ENCODE assay signal across 13 cellular contexts in the genomic region with DNA sequence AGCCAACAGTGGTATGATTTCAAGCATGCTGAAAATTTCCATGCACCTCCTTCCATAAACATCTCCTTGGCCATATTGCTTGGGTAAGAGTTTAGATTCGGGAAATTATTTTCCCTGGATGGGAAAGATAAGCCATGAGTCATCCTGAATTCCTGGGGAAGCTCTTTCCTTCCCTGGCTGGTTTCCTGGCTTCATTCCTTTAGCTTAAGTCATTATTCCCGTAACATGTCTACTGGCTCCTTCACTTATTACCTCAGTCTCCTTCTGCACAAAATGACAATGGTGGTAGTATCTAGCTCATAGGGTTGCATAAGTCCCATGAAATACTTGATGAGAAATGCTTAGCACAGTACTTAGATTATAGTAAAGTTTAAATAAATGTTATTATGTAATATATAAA. TPM values are rescaled to one million over a fixed set of nuclear protein-coding genes. Genes with fewer than 3 reads are reported as not detected.
A peak's percentile ranks its signal among the peaks of the same experiment; 100 is the strongest.
DNase-seq lines count a peak whose midpoint lies in the region; ATAC-seq and TF ChIP-seq lines count a peak whose summit lies in the region.
"Had no signal": no experiment of that assay in that cellular context is flagged by ENCODE, and none has a peak within 500 bp of the region (broad histone marks: within the 10 kb centered on the region; RNA-seq: fewer than 3 reads in every experiment).

No MANE protein-coding gene starts in this region.

- no peak for TF ChIP-seq EP300 in stomach (IDR thresholded peaks at IDR 0.05)

- DNase-seq in AG20443 (ENCODE audit: low spot score): peak; percentile 83
- DNase-seq in LoVo (ENCODE audit: low spot score): peak; percentile 52
- peak; percentile 97 for DNase-seq in dermis blood vessel endothelial cell
- DNase-seq in mesendoderm: peak; percentile 89
- DNase-seq in activated T-cell treated with anti-CD3 and anti-CD28 coated beads for 4 hours: no peak
- DNase-seq in NCI-H2227 (lab: John Stamatoyannopoulos, UW; ENCODE audit: unreplicated experiment): no peak
- DNase-seq in stomach: no peak
- DNase-seq: activated CD4-positive, alpha-beta T cell treated with anti-CD3 and anti-CD28 coated beads, Interleukin-2, amount 50 U/mL, for 48 hours; NCI-H1092; spleen; stimulated activated naive CD8-positive, alpha-beta T cell treated with anti-CD3 and anti-CD28 coated beads, Interleukin-15, amount 100 ng/mL, for 72 hours had no signal

- intact Hi-C loops in stomach (cut with DNase I; ENCODE audit: low total_unique reads): no loop called here

- H3K18ac ChIP-seq in mesendoderm (ENCODE audit: low read length): no peak overlapping the region

- H2BK15ac ChIP-seq in mesendoderm (replicated peaks; ENCODE audit: low read depth): no peak overlapping the region

- no peak for ATAC-seq in GM21576 (IDR thresholded peaks at IDR 0.05; ENCODE audit: unreplicated experiment)
- ATAC-seq: stimulated activated naive CD8-positive, alpha-beta T cell treated with anti-CD3 and anti-CD28 coated beads, Interleukin-15, amount 100 ng/mL, for 72 hours had no signal

- no peaks in the 10 kb centered on the region for H3K36me3 ChIP-seq in mesendoderm (ENCODE audit: control insufficient read depth, insufficient read depth, low read length)
- H3K36me3 ChIP-seq in stomach: no peaks in the 10 kb centered on the region
- H3K36me3 ChIP-seq: ascending aorta, spleen had no signal

- H3K9me3 ChIP-seq in stomach: peaks cover 0 to 3% (median 0%) of the 10 kb centered on the region in 4 donors
- H3K9me3 ChIP-seq: ascending aorta had no signal

- H3K23ac ChIP-seq in mesendoderm (ENCODE audit: low read length): no peak overlapping the region

- H4K5ac ChIP-seq in mesendoderm (ENCODE audit: low read length): no peak overlapping the region

- no peak overlapping the region for H4K8ac ChIP-seq in mesendoderm (ENCODE audit: low read depth, low read length)

- TF ChIP-seq CTCF in stomach (IDR thresholded peaks at IDR 0.05): no peak

- no peak overlapping the region for H3K56ac ChIP-seq in mesendoderm (ENCODE audit: low read length)

- WGBS in mesendoderm (ENCODE audit: extremely low coverage, insufficient coverage, low lambda C conversion rate): no CpG with 5 or more reads among the region's 2 CpGs
- 26 to 54% (median 46%) methylated on average over 2 of the region's 2 CpGs for WGBS in stomach, 5 donors

- H3K4me2 ChIP-seq in mesendoderm (ENCODE audit: low read length): no peak overlapping the region

- H3K79me1 ChIP-seq in mesendoderm (ENCODE audit: low read length): no peaks in the 10 kb centered on the region

- H2AK5ac ChIP-seq in mesendoderm (ENCODE audit: low read length): no peak overlapping the region

- no peak for TF ChIP-seq POLR2A in stomach (IDR thresholded peaks at IDR 0.05)

- no peaks in the 10 kb centered on the region for H3K79me2 ChIP-seq in mesendoderm (ENCODE audit: control insufficient read depth, insufficient read depth, low read length)

- no peak overlapping the region for H2BK120ac ChIP-seq in mesendoderm (ENCODE audit: low read depth, low read length)

- no peak overlapping the region for H2BK5ac ChIP-seq in mesendoderm (ENCODE audit: low read length)

- no peaks in the 10 kb centered on the region for H3K27me3 ChIP-seq in mesendoderm (ENCODE audit: insufficient read depth, low read length, poor library complexity)
- no peaks in the 10 kb centered on the region for H3K27me3 ChIP-seq in stomach
- H3K27me3 ChIP-seq: ascending aorta, spleen had no signal

- no peak overlapping the region for H3K4ac ChIP-seq in mesendoderm (ENCODE audit: low read depth, low read length)

- H3K4me3 ChIP-seq in mesendoderm (ENCODE audit: low read length) (no peak overlapping the region), stomach (no peak overlapping the region)
- H3K4me3 ChIP-seq: ascending aorta, spleen had no signal

- H3K9ac ChIP-seq in mesendoderm (ENCODE audit: low read length): no peak overlapping the region

- H3K27ac ChIP-seq in mesendoderm (ENCODE audit: low read depth, low read length) (no peak overlapping the region), stomach (no peak overlapping the region)
- H3K27ac ChIP-seq: ascending aorta, spleen had no signal

- H3K4me1 ChIP-seq in mesendoderm (ENCODE audit: control insufficient read depth, low read depth, low read length) (no peaks in the 10 kb centered on the region), stomach (no peaks in the 10 kb centered on the region)
- H3K4me1 ChIP-seq: ascending aorta, spleen had no signal

RNA-seq across cellular contexts. Expression of gene TINAG, which starts 27.6 kb away (rescaled TPM):
- not detected in 2 replicates for total RNA-seq in dermis blood vessel endothelial cell
- polyA plus RNA-seq in mesendoderm (2013, experiment 1 of 2): not detected
- polyA plus RNA-seq in mesendoderm (2013, experiment 2 of 2): not detected
- total RNA-seq in stomach: 1 to 10 TPM in 2 of 5 donors, not detected in 3; 2.2 to 3.5 TPM
- polyA plus RNA-seq in stomach: not detected
- total RNA-seq: ascending aorta, spleen had no signal
- polyA plus RNA-seq: spleen had no signal

Comparison
In these comparisons a context has a peak if more than half of its experiments do, and no peak if none do; other contexts are left out.
1. DNase-seq: peak in AG20443 (single experiment), LoVo (single experiment), dermis blood vessel endothelial cell (single experiment) and mesendoderm (single experiment); none in activated T-cell treated with anti-CD3 and anti-CD28 coated beads for 4 hours (single experiment), NCI-H2227 (single experiment) and stomach (single experiment).